Comparison of ENCODE assay signal across 2 cellular contexts in the genomic region with DNA sequence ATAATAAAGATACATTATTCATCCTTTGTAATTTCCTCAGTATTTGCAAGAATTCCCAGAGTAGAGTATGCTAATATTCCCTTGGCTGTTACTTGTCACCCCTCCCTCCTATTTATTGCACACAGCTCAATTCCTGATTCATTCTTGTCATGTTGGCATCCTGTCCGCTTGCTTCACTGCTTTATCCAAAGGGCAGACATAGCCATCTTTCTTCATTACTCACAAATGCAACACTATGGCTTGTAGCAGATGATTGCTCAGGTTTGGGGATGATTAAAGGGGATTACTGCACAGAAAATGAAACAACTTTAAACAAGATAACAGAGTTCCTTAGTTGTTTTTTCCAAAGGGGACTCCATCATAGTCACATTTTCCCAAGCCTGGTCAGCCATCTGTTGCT.
A peak's percentile ranks its signal among the peaks of the same experiment; 100 is the strongest.
TF ChIP-seq lines count a peak whose summit lies in the region.

No MANE protein-coding gene starts in this region.

TF ChIP-seq in HEK293, 187 proteins besides CTCF, POLR2A, EP300 and RAD21:
- peak; percentile 35; the same call in 1 of the 2 replicates for TF ChIP-seq ZNF341 (tag by site-specific recombination; IDR thresholded peaks at IDR 0.05; ENCODE audit: low read depth)
- TF ChIP-seq ZBTB1 (tag by site-specific recombination; IDR thresholded peaks at IDR 0.05) = no peak
- no peak for TF ChIP-seq ZBTB6 (tag by site-specific recombination; IDR thresholded peaks at IDR 0.05)

TF ChIP-seq in HepG2, 621 proteins besides CTCF, POLR2A, EP300 and RAD21:
- TF ChIP-seq TMF1 (CRISPR knock-in tag; IDR thresholded peaks at IDR 0.05; ENCODE audit: low read depth) (no peak), IKZF1 (IDR thresholded peaks at IDR 0.05) (no peak), ZBTB33 (CRISPR knock-in tag; IDR thresholded peaks at IDR 0.05) (no peak), MAFG (CRISPR knock-in tag; IDR thresholded peaks at IDR 0.05) (no peak), ZNF564 (CRISPR knock-in tag; IDR thresholded peaks at IDR 0.05) (no peak), MXD3 (CRISPR knock-in tag; IDR thresholded peaks at IDR 0.05) (no peak), CENPBD1 (CRISPR knock-in tag; IDR thresholded peaks at IDR 0.05; ENCODE audit: borderline replicate concordance, low read depth) (no peak), ZFP36L2 (CRISPR knock-in tag; IDR thresholded peaks at IDR 0.05) (no peak), NCOA2 (CRISPR knock-in tag; IDR thresholded peaks at IDR 0.05) (no peak), ZNF468 (CRISPR knock-in tag; IDR thresholded peaks at IDR 0.05) (no peak)
- TF ChIP-seq, protein P1, sequence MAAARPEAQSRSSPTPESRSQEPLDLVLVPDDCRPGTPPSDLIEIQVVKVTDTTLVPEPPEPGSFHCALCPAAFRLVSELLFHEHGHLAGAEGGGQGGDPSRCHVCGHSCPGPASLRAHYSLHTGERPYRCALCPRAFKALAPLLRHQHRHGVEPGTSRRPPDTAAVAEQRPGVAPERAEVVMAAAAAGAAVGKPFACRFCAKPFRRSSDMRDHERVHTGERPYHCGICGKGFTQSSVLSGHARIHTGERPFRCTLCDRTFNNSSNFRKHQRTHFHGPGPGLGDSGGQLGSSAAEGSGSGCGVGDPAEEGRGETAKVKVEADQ (CRISPR knock-in tag; IDR thresholded peaks at IDR 0.05; ENCODE audit: borderline replicate concordance) = no peak
